ENCODE assay signal across 11 cellular contexts in genomic region chr15:74784426-74784825, GRCh38. TPM values are rescaled to one million over a fixed set of nuclear protein-coding genes. Genes with fewer than 3 reads are reported as not detected.
DNase-seq lines count a peak whose midpoint lies in the region; ATAC-seq and TF ChIP-seq lines count a peak whose summit lies in the region.
"Had no signal": no experiment of that assay in that cellular context is flagged by ENCODE, and none has a peak within 500 bp of the region (broad histone marks: within the 10 kb centered on the region; RNA-seq: fewer than 3 reads in every experiment).

No MANE protein-coding gene starts in this region.

- CTCF ChIA-PET in GM10248 (lab: Yijun Ruan, JAX), result interaction anchor here (1.1 to 35.2 kb wide), 8 partner anchors 10 to 420 kb away, joined by 3 to 1226 read pairs (median 8); partner anchors contain the start of genes CLK3 and CSK

- peak; percentile 5 for TF ChIP-seq CTCF in GM10248 (IDR thresholded peaks at IDR 0.05; ENCODE audit: control extremely low read depth, extremely low read depth, low read depth, missing control alignments)

- peaks cover 25% of the 10 kb centered on the region for H3K4me1 ChIP-seq in rectal smooth muscle tissue (ENCODE audit: control insufficient read depth, insufficient read depth, low read length)

- H3K36me3 ChIP-seq in KOPT-K1 (ENCODE audit: insufficient read depth, low read length), result peaks cover 7% of the 10 kb centered on the region
- no peaks in the 10 kb centered on the region for H3K36me3 ChIP-seq in rectal smooth muscle tissue (ENCODE audit: control insufficient read depth, insufficient read depth, low read length)
- H3K36me3 ChIP-seq: brain microvascular endothelial cell had no signal

- no peaks in the 10 kb centered on the region for H3K9me3 ChIP-seq in KOPT-K1 (ENCODE audit: insufficient read depth, low read length, poor library complexity, severe bottlenecking)

- no peak overlapping the region for H3K9ac ChIP-seq in rectal smooth muscle tissue (ENCODE audit: low read length)

- ATAC-seq in left lobe of liver (no peak), HG03378 (IDR thresholded peaks at IDR 0.05; ENCODE audit: unreplicated experiment) (no peak), HG03280 (IDR thresholded peaks at IDR 0.05; ENCODE audit: unreplicated experiment) (no peak)

- peak overlapping the region; percentile 98 for H3K27ac ChIP-seq in KOPT-K1 (ENCODE audit: low read depth, low read length, poor library complexity, severe bottlenecking)
- H3K27ac ChIP-seq in caudate nucleus (ENCODE audit: low read depth, low read length), result peak overlapping the region; percentile 36
- no peak overlapping the region for H3K27ac ChIP-seq in rectal smooth muscle tissue (ENCODE audit: low read depth, low read length)
- H3K27ac ChIP-seq: brain microvascular endothelial cell had no signal

- H3K4me3 ChIP-seq in rectal smooth muscle tissue (ENCODE audit: low read length), result peak overlapping the region; percentile 44

- H3K27me3 ChIP-seq in rectal smooth muscle tissue (ENCODE audit: control insufficient read depth, insufficient read depth, low read length), result no peaks in the 10 kb centered on the region
- H3K27me3 ChIP-seq: brain microvascular endothelial cell had no signal

- DNase-seq in GM10248 (ENCODE audit: extremely low spot score) (no peak), caudate nucleus (lab: John Stamatoyannopoulos, UW) (no peak), left lobe of liver (ENCODE audit: low spot score) (no peak), SHP77 (lab: John Stamatoyannopoulos, UW) (no peak)
- DNase-seq: brain microvascular endothelial cell, H9 had no signal

- POLR2A ChIA-PET in GM10248 (lab: Yijun Ruan, JAX), result interaction anchor here (0.7 kb wide), 1 partner anchor 148 kb away, joined by 3 read pairs; no protein-coding TSS in a partner anchor

RNA-seq across cellular contexts. Expression of gene CSK, which starts 2.5 kb away (rescaled TPM):
- total RNA-seq in left lobe of liver, result 32.7 TPM

RNA-seq across cellular contexts. Expression of gene LMAN1L, which starts 28.2 kb away (rescaled TPM):
- total RNA-seq in left lobe of liver, result not detected
- total RNA-seq: H9, subcutaneous adipose tissue had no signal

RNA-seq across cellular contexts. Expression of gene CYP1A2, which starts 35.8 kb away (rescaled TPM):
- 120 TPM for total RNA-seq in left lobe of liver
- total RNA-seq: H9, subcutaneous adipose tissue had no signal

RNA-seq across cellular contexts. Expression of gene CPLX3, which starts 42.0 kb away (rescaled TPM):
- total RNA-seq in left lobe of liver, result not detected
- total RNA-seq: H9, subcutaneous adipose tissue had no signal

RNA-seq across cellular contexts. Expression of gene ULK3, which starts 58.5 kb away (rescaled TPM):
- total RNA-seq in left lobe of liver, result 23.8 TPM
